In genomic region chr5:134174841-134175839, GRCh38 we compare ENCODE assay signal across 8 cellular contexts. TPM values are rescaled to one million over a fixed set of nuclear protein-coding genes. Genes with fewer than 3 reads are reported as not detected.
DNase-seq lines count a peak whose midpoint lies in the region; ATAC-seq and TF ChIP-seq lines count a peak whose summit lies in the region.

No MANE protein-coding gene starts in this region.

- H3K9me3 ChIP-seq in cardiac muscle cell (ENCODE audit: low read depth) = no peaks in the 10 kb centered on the region
- no peaks in the 10 kb centered on the region for H3K9me3 ChIP-seq in Peyer's patch
- H3K9me3 ChIP-seq in effector memory CD4-positive, alpha-beta T cell (ENCODE audit: control insufficient read depth, low read length) = no peaks in the 10 kb centered on the region

- H3K4me1 ChIP-seq in cardiac muscle cell (ENCODE audit: low read depth) (peaks cover 16% of the 10 kb centered on the region), Peyer's patch (peaks cover 0 to 46% (median 4%) of the 10 kb centered on the region in 4 donors)
- peaks cover 16% of the 10 kb centered on the region for H3K4me1 ChIP-seq in effector memory CD4-positive, alpha-beta T cell (ENCODE audit: control insufficient read depth, insufficient read depth, low read length, poor library complexity, severe bottlenecking)

- DNase-seq in cardiac muscle cell (ENCODE audit: low read depth in 1 of 2, low spot score in 1 of 2) (peak; percentile 25 to 55), left cardiac atrium (no peak), Peyer's patch (no peak), nephron progenitor cell (no peak)
- DNase-seq in effector memory CD4-positive, alpha-beta T cell = no peak
- no peak for DNase-seq in stimulated activated CD8-positive, alpha-beta memory T cell treated with anti-CD3 and anti-CD28 coated beads, Interleukin-4, amount 100 ng/mL, for 48 hours

- intact Hi-C loops in left cardiac atrium (cut with DNase I) = loop anchor here in 1 of 2 donors (10.0 kb wide), 1 partner anchor 190 kb away; the partner anchor contains the start of gene CDKL3

- H3K4me1 Mint-ChIP-seq in nephron progenitor cell = peaks cover 38% of the 10 kb centered on the region

- H3K36me3 Mint-ChIP-seq in nephron progenitor cell (ENCODE audit: low read depth) = peaks cover 36% of the 10 kb centered on the region

- TF ChIP-seq CTCF in cardiac muscle cell (IDR thresholded peaks at IDR 0.05; ENCODE audit: low read depth, low read length) = no peak
- no peak for TF ChIP-seq CTCF in Peyer's patch (IDR thresholded peaks at IDR 0.05)
- TF ChIP-seq CTCF in nephron progenitor cell (IDR thresholded peaks at IDR 0.05) = no peak

- peaks cover 18% of the 10 kb centered on the region for H3K36me3 ChIP-seq in cardiac muscle cell
- peaks cover 0 to 35% (median 0%) of the 10 kb centered on the region in 3 donors for H3K36me3 ChIP-seq in Peyer's patch
- peaks cover 37% of the 10 kb centered on the region for H3K36me3 ChIP-seq in effector memory CD4-positive, alpha-beta T cell (ENCODE audit: control insufficient read depth, insufficient read depth, low read length)

- no peaks in the 10 kb centered on the region for H3K9me3 Mint-ChIP-seq in nephron progenitor cell

- H3K4me3 ChIP-seq in cardiac muscle cell = peak overlapping the region; percentile 67
- peak overlapping the region; percentile 63 to 94 (median 79) for H3K4me3 ChIP-seq in Peyer's patch
- H3K4me3 ChIP-seq in effector memory CD4-positive, alpha-beta T cell (ENCODE audit: insufficient read depth, low read depth, low read length, poor library complexity, severe bottlenecking) = peak overlapping the region; percentile 86

- no peak for ATAC-seq in left cardiac atrium
- no peak for ATAC-seq in GM18870 (IDR thresholded peaks at IDR 0.05; ENCODE audit: unreplicated experiment)
- ATAC-seq in HG03097 (IDR thresholded peaks at IDR 0.05; ENCODE audit: low FRiP score, unreplicated experiment) = no peak

- H3K27ac Mint-ChIP-seq in nephron progenitor cell = peak overlapping the region; percentile 68

- H3K27me3 ChIP-seq in cardiac muscle cell (no peaks in the 10 kb centered on the region), Peyer's patch (no peaks in the 10 kb centered on the region)
- H3K27me3 ChIP-seq in effector memory CD4-positive, alpha-beta T cell (replicated peaks; ENCODE audit: control insufficient read depth, insufficient read depth, low read length, poor library complexity, severe bottlenecking) = no peaks in the 10 kb centered on the region

- peak overlapping the region; percentile 97 for H3K4me3 Mint-ChIP-seq in nephron progenitor cell

- no peak for TF ChIP-seq POLR2A in Peyer's patch (IDR thresholded peaks at IDR 0.05)

- H3K27ac ChIP-seq in cardiac muscle cell (peak overlapping the region; percentile 100), Peyer's patch (peak overlapping the region in 3 of 4 donors; percentile 92 to 99 (median 99))
- peak overlapping the region; percentile 98 for H3K27ac ChIP-seq in effector memory CD4-positive, alpha-beta T cell (ENCODE audit: insufficient read depth, low read length, poor library complexity, severe bottlenecking)

- H3K27me3 Mint-ChIP-seq in nephron progenitor cell (ENCODE audit: low read depth, poor library complexity) = peaks cover 5% of the 10 kb centered on the region

RNA-seq across cellular contexts. Expression of gene SKP1, which starts 1.6 kb away (rescaled TPM):
- total RNA-seq in cardiac muscle cell (301 and 517 TPM in 2 replicates), left cardiac atrium (100 to 1,000 TPM; 391 to 436 TPM), Peyer's patch (100 to 1,000 TPM in 3 of 4 donors, 10 to 100 TPM in 1; 89.4 to 155 (median 129) TPM)
- polyA plus RNA-seq in cardiac muscle cell = 1,274 and 1,444 TPM in 2 replicates

RNA-seq across cellular contexts. Expression of gene PPP2CA, which starts 50.7 kb away (rescaled TPM):
- total RNA-seq in cardiac muscle cell (442 and 508 TPM in 2 replicates), left cardiac atrium (100 to 1,000 TPM; 115 to 157 TPM), Peyer's patch (100 to 1,000 TPM in 2 of 4 donors, 10 to 100 TPM in 2; 85.0 to 128 (median 104) TPM)
- polyA plus RNA-seq in cardiac muscle cell = 326 and 327 TPM in 2 replicates

Comparison
In these comparisons a context has a peak if more than half of its experiments do, and no peak if none do; other contexts are left out.
1. DNase-seq: peak in cardiac muscle cell (2 of 2); none in left cardiac atrium (single experiment), Peyer's patch (0 of 3), effector memory CD4-positive, alpha-beta T cell (0 of 3), nephron progenitor cell (single experiment) and stimulated activated CD8-positive, alpha-beta memory T cell treated with anti-CD3 and anti-CD28 coated beads, Interleukin-4, amount 100 ng/mL, for 48 hours (single experiment).
2. Peak in every context shown above with its lines, with median percentiles within 50 percentile points of each other: H3K27ac ChIP-seq and H3K4me3 ChIP-seq.